ENCODE assay signal across 2 cellular contexts in genomic region chr6:4687656-4687988, GRCh38.
TF ChIP-seq lines count a peak whose summit lies in the region.

No MANE protein-coding gene starts in this region.

TF ChIP-seq in A549, 52 proteins besides CTCF, POLR2A, EP300 and RAD21:
- TF ChIP-seq RFX5 (IDR thresholded peaks at IDR 0.05) = no peak
- TF ChIP-seq FOXS1 (CRISPR knock-in tag; IDR thresholded peaks at IDR 0.05) = no peak
- TF ChIP-seq GATA3 (IDR thresholded peaks at IDR 0.05; ENCODE audit: borderline replicate concordance) = no peak
- TF ChIP-seq RNF2 (IDR thresholded peaks at IDR 0.05; ENCODE audit: borderline replicate concordance, low read depth) = no peak
- TF ChIP-seq POLR2AphosphoS2 (conservative IDR thresholded peaks at IDR 0.05; ENCODE audit: low read length) = no peak
- no peak for TF ChIP-seq BCL3 (IDR thresholded peaks at IDR 0.05)
- TF ChIP-seq NFE2L2 (conservative IDR thresholded peaks at IDR 0.05; ENCODE audit: low read length) = no peak
- no peak for TF ChIP-seq CHD2 (IDR thresholded peaks at IDR 0.05; ENCODE audit: low read length, partially characterized antibody)
- TF ChIP-seq MAX (IDR thresholded peaks at IDR 0.05) = no peak
- no peak for TF ChIP-seq HES2 (IDR thresholded peaks at IDR 0.05)
- TF ChIP-seq JUNB (IDR thresholded peaks at IDR 0.05) = no peak
- TF ChIP-seq ELK1 (IDR thresholded peaks at IDR 0.05; ENCODE audit: low read depth, low read length) = no peak
- no peak for TF ChIP-seq CHD4 (IDR thresholded peaks at IDR 0.05; ENCODE audit: borderline replicate concordance)
- TF ChIP-seq KDM1A (IDR thresholded peaks at IDR 0.05; ENCODE audit: low read depth) = no peak
- no peak for TF ChIP-seq ATOH8 (CRISPR knock-in tag; IDR thresholded peaks at IDR 0.05; ENCODE audit: low read depth)
- TF ChIP-seq HOXB13 (CRISPR knock-in tag; IDR thresholded peaks at IDR 0.05; ENCODE audit: low read depth) = no peak
- no peak for TF ChIP-seq KDM5A (IDR thresholded peaks at IDR 0.05)

TF ChIP-seq in IMR-90, 13 proteins besides CTCF, POLR2A, EP300 and RAD21:
- no peak for TF ChIP-seq RFX5 (IDR thresholded peaks at IDR 0.05; ENCODE audit: low read depth, low read length)
- no peak for TF ChIP-seq MAZ (IDR thresholded peaks at IDR 0.05; ENCODE audit: borderline replicate concordance, low read depth, low read length)
- no peak for TF ChIP-seq USF2 (IDR thresholded peaks at IDR 0.05; ENCODE audit: low read depth, low read length)
- no peak for TF ChIP-seq MXI1 (IDR thresholded peaks at IDR 0.05; ENCODE audit: borderline replicate concordance, low read depth, low read length)
- TF ChIP-seq FOS (IDR thresholded peaks at IDR 0.05; ENCODE audit: low read depth, low read length) = no peak
- no peak for TF ChIP-seq CHD1 (IDR thresholded peaks at IDR 0.05; ENCODE audit: low read depth, low read length)
